Comparison of ENCODE assay signal across 29 cellular contexts in genomic region chr9:19036611-19037010, GRCh38.
DNase-seq lines count a peak whose midpoint lies in the region; TF ChIP-seq lines count a peak whose summit lies in the region.
"Had no signal": no experiment of that assay in that cellular context is flagged by ENCODE, and none has a peak within 500 bp of the region (broad histone marks: within the 10 kb centered on the region; RNA-seq: fewer than 3 reads in every experiment).

No MANE protein-coding gene starts in this region.

- TF ChIP-seq CTCF in AG09309 (IDR thresholded peaks at IDR 0.05; ENCODE audit: control insufficient read depth, insufficient read depth, low read depth, low read length, missing control alignments) (peak; percentile 12), GM12872 (IDR thresholded peaks at IDR 0.05; ENCODE audit: insufficient read depth, low read depth, low read length) (peak; percentile 37; the same call in 2 of the 3 replicates), cardiac fibroblast (IDR thresholded peaks at IDR 0.05; ENCODE audit: low read depth, low read length) (peak; percentile 14)

- no peak for DNase-seq in AG09309 (ENCODE audit: low read depth)
- peak; percentile 10 for DNase-seq in NCI-H69 (lab: John Stamatoyannopoulos, UW)
- DNase-seq in cardiac fibroblast (ENCODE audit: low read depth in 2 of 2): no peak
- no peak for DNase-seq in NCI-H2081 treated with DMSO at 0.1 percent for 48 hours (lab: John Stamatoyannopoulos, UW)
- no peak for DNase-seq in activated naive CD4-positive, alpha-beta T cell treated with Interleukin-2 at 50 U/mL for 16 hours
- no peak for DNase-seq in KG1 (lab: John Stamatoyannopoulos, UW)
- DNase-seq in activated effector memory CD4-positive, alpha-beta T cell treated with Interleukin-2 at 50 U/mL for 16 hours: no peak
- DNase-seq: activated CD4-positive, alpha-beta T cell treated with anti-CD3 and anti-CD28 coated beads for 48 hours; activated naive CD8-positive, alpha-beta T cell treated with anti-CD3 and anti-CD28 coated beads, Interleukin-2, amount 50 U/mL, for 24 hours; activated T-cell treated with anti-CD3 and anti-CD28 coated beads, Interleukin-2, amount 50 U/mL, for 24 hours; CD4-positive, alpha-beta memory T cell; EL; esophagus squamous epithelium; GOT3; heart right ventricle; KBM-7; kidney; left ventricle myocardium superior; MM.1S; NCI-H1417; NCI-H2081; NCI-H226; NCI-H526 treated with DMSO at 0.1 percent for 48 hours; stimulated activated CD4-positive, alpha-beta T cell treated with anti-CD3 and anti-CD28 coated beads, Interleukin-12 subunit alpha, Interleukin-12 subunit beta, amount 100 ng/mL, for 4 hours; stimulated activated CD4-positive, alpha-beta T cell treated with anti-CD3 and anti-CD28 coated beads, Interleukin-2, amount 100 ng/mL, for 48 hours; thyroid gland had no signal

- H3K4me3 ChIP-seq in AG09309 (ENCODE audit: control insufficient read depth, low read depth, low read length) (no peak overlapping the region), cardiac fibroblast (replicated peaks in 1 of 2; ENCODE audit: low read depth in 2 of 2, low read length in 2 of 2) (no peak overlapping the region)
- H3K4me3 ChIP-seq: esophagus squamous epithelium, heart right ventricle, neural progenitor cell, thyroid gland, vagina had no signal
